12 cellular contexts compared by ENCODE assay signal in the genomic region with DNA sequence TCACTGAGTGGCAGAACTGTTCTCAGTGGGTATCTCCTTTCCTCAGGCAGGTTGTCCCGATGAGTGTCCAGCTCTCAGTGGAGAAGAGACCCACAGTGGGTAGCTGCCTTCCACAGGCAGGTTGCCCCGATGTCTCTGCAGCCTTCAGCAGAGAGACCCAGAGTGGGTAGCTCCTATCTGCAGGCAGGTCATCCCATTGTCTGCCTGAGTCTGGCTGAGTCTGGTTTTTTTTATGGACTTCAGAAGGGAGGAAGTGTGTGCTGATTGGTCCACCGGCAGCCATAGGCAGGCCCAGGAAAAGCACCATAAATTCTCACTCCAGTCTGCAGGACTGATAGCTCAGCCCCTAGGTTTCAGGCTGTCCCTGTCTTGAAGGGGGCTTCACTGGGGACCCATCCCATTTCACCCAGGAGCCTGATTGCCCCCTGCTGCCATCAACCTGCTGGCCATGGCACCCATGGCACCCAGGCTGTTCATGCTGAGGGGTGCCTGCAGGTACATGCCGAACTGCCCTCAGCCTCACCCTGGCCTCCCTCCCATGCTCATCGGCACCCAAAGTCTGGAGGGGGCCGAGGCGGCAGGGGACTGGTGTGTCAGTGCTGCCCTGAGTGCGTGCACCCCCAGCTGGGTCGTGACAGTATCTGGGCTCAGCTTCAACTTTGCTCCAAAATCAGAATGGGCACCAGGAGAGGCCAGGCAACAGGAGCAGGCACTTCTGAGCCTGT.
"Had no signal": no experiment of that assay in that cellular context is flagged by ENCODE, and none has a peak within 500 bp of the region (broad histone marks: within the 10 kb centered on the region; RNA-seq: fewer than 3 reads in every experiment).

No MANE protein-coding gene starts in this region.

- DNase-seq: activated CD4-positive, alpha-beta memory T cell treated with anti-CD3 and anti-CD28 coated beads, Interleukin-2, amount 10 ng/mL, durations not matched to agents 7 days and 5 days; activated CD4-positive, alpha-beta T cell treated with anti-CD3 and anti-CD28 coated beads for 4 hours; activated CD8-positive, alpha-beta memory T cell treated with anti-CD3 and anti-CD28 coated beads, Interleukin-2, amount 10 ng/mL, durations not matched to agents 7 days and 5 days; foreskin melanocyte; glutamatergic neuron; hypothalamus; islet precursor cell; left lung; stimulated activated CD4-positive, alpha-beta T cell treated with anti-CD3 and anti-CD28 coated beads, Interleukin-12 subunit alpha, Interleukin-12 subunit beta, amount 100 ng/mL, for 4 hours; stimulated activated CD4-positive, alpha-beta T cell treated with anti-CD3 and anti-CD28 coated beads, Interleukin-1b, Interleukin-23, amount 100 ng/mL, for 48 hours; stimulated activated CD8-positive, alpha-beta memory T cell treated with anti-CD3 and anti-CD28 coated beads, Interleukin-4, amount 100 ng/mL, for 48 hours; stimulated activated naive CD4-positive, alpha-beta T cell had no signal

- H3K4me3 ChIP-seq: left lung had no signal

- H3K9me3 ChIP-seq: left lung had no signal

- H3K27me3 ChIP-seq: left lung had no signal

- H3K36me3 ChIP-seq: left lung had no signal

- H3K27ac ChIP-seq: left lung had no signal
